Comparison of ENCODE assay signal across 8 cellular contexts in genomic region chr2:75464348-75464946, GRCh38.
DNase-seq lines count a peak whose midpoint lies in the region; ATAC-seq and TF ChIP-seq lines count a peak whose summit lies in the region.

No MANE protein-coding gene starts in this region.

- no peaks in the 10 kb centered on the region for H3K9me3 Mint-ChIP-seq in stimulated activated naive CD8-positive, alpha-beta T cell treated with anti-CD3 and anti-CD28 coated beads, Interleukin-15, amount 100 ng/mL, for 72 hours
- H3K9me3 Mint-ChIP-seq in CD4-positive, alpha-beta T cell = no peaks in the 10 kb centered on the region

- peak; percentile 82 for TF ChIP-seq CTCF in AG09319 (IDR thresholded peaks at IDR 0.05; ENCODE audit: low read depth, low read length)
- TF ChIP-seq CTCF in CD4-positive, alpha-beta T cell (IDR thresholded peaks at IDR 0.05) = no peak

- no peak overlapping the region for H3K27ac Mint-ChIP-seq in stimulated activated naive CD8-positive, alpha-beta T cell treated with anti-CD3 and anti-CD28 coated beads, Interleukin-15, amount 100 ng/mL, for 72 hours
- no peak overlapping the region for H3K27ac Mint-ChIP-seq in CD4-positive, alpha-beta T cell

- intact Hi-C loops in CD4-positive, alpha-beta T cell (cut with DNase I, micrococcal nuclease) = no loop called here

- peaks cover 59% of the 10 kb centered on the region for H3K27me3 Mint-ChIP-seq in stimulated activated naive CD8-positive, alpha-beta T cell treated with anti-CD3 and anti-CD28 coated beads, Interleukin-15, amount 100 ng/mL, for 72 hours
- peaks cover 45% of the 10 kb centered on the region for H3K27me3 Mint-ChIP-seq in CD4-positive, alpha-beta T cell

- H3K27me3 ChIP-seq in CD4-positive, alpha-beta T cell (ENCODE audit: control insufficient read depth, insufficient read depth, low read length) = peaks cover 13% of the 10 kb centered on the region

- no peaks in the 10 kb centered on the region for H3K9me3 ChIP-seq in CD4-positive, alpha-beta T cell (ENCODE audit: control insufficient read depth, low read length)

- H3K36me3 Mint-ChIP-seq in CD4-positive, alpha-beta T cell (ENCODE audit: low read depth) = no peaks in the 10 kb centered on the region

- ATAC-seq in GM21723 (IDR thresholded peaks at IDR 0.05; ENCODE audit: unreplicated experiment) (peak; percentile 61), HG03280 (IDR thresholded peaks at IDR 0.05; ENCODE audit: unreplicated experiment) (no peak)
- no peak for ATAC-seq in stimulated activated naive CD8-positive, alpha-beta T cell treated with anti-CD3 and anti-CD28 coated beads, Interleukin-15, amount 100 ng/mL, for 72 hours
- no peak for ATAC-seq in CD4-positive, alpha-beta T cell (ENCODE audit: poor library complexity)

- CTCF ChIA-PET in CD4-positive, alpha-beta T cell (lab: Charles Lee) = no interaction called here

- POLR2A ChIA-PET in CD4-positive, alpha-beta T cell (lab: Charles Lee) = no interaction called here

- no peak overlapping the region for H3K4me3 Mint-ChIP-seq in stimulated activated naive CD8-positive, alpha-beta T cell treated with anti-CD3 and anti-CD28 coated beads, Interleukin-15, amount 100 ng/mL, for 72 hours
- H3K4me3 Mint-ChIP-seq in CD4-positive, alpha-beta T cell = no peak overlapping the region

- DNase-seq in AG09319 (ENCODE audit: extremely low read depth, low read depth) = no peak
- peak; percentile 47 for DNase-seq in SK-MEL-5 (ENCODE audit: low read depth, low spot score)
- DNase-seq in iPS-NIHi11 (ENCODE audit: low spot score) = peak; percentile 36
- no peak for DNase-seq in stimulated activated naive CD8-positive, alpha-beta T cell treated with anti-CD3 and anti-CD28 coated beads, Interleukin-15, amount 100 ng/mL, for 72 hours
- DNase-seq in stimulated activated CD4-positive, alpha-beta T cell treated with anti-CD3 and anti-CD28 coated beads, Interleukin-4, amount 100 ng/mL, for 24 hours = no peak
- DNase-seq in CD4-positive, alpha-beta T cell = no peak

- in situ Hi-C loops in SK-MEL-5 (cut with HindIII; ENCODE audit: low pct_unique_long_range_greater_than_20kb, low sequenced_read_pairs) = loop anchor here (25.0 kb wide), 1 partner anchor 148 kb away; no protein-coding TSS in a partner anchor

- H3K27ac ChIP-seq in CD4-positive, alpha-beta T cell (ENCODE audit: low read depth, low read length) = no peak overlapping the region

- H3K4me1 Mint-ChIP-seq in stimulated activated naive CD8-positive, alpha-beta T cell treated with anti-CD3 and anti-CD28 coated beads, Interleukin-15, amount 100 ng/mL, for 72 hours = no peaks in the 10 kb centered on the region
- H3K4me1 Mint-ChIP-seq in CD4-positive, alpha-beta T cell (ENCODE audit: low read depth) = no peaks in the 10 kb centered on the region

Comparison
In these comparisons a context has a peak if more than half of its experiments do, and no peak if none do; other contexts are left out.
1. DNase-seq: peak in SK-MEL-5 (single experiment) and iPS-NIHi11 (single experiment); none in AG09319 (single experiment), stimulated activated naive CD8-positive, alpha-beta T cell treated with anti-CD3 and anti-CD28 coated beads, Interleukin-15, amount 100 ng/mL, for 72 hours (0 of 2), stimulated activated CD4-positive, alpha-beta T cell treated with anti-CD3 and anti-CD28 coated beads, Interleukin-4, amount 100 ng/mL, for 24 hours (single experiment) and CD4-positive, alpha-beta T cell (0 of 10).